In the genomic region with DNA sequence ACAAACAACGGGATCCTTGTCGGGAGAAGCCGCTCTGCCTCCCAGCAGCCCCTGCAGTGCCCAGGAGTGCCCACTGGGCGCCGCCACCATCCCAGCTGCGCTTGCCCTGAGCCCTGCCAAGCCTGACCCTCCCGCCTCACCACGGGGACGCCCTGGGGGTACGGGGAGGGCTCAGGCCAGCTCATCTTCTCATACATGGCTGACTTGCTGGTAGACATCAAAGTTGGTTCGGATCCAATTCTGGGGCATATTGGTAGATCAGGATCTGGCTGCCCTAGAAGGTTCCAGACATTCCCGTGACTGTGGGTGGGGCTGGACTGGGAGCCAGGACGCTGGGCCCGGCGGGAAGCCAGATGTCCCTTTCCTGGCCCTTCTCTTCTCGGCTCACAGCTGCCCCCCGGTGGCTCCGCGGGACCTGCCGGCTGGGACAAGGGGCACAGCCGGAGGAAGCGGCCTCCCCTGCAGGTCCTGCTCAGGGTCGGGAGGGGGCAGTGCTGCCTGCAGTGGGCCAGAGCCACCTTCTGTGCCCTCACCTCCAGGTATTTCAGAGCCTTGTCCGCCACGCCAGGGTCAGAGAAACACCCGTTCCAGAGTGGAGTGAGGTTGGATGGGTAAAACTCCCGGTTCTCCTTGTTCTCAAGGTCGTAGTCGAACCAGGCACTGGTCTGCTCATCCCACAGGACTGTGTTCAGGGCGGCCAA, we compare ENCODE assay signal across 1 cellular context.
TF ChIP-seq lines count a peak whose summit lies in the region.

No MANE protein-coding gene starts in this region.

TF ChIP-seq in HepG2, 621 proteins besides CTCF, POLR2A, EP300 and RAD21 (continued from another document):
- no peak for TF ChIP-seq NR3C1 (CRISPR knock-in tag; IDR thresholded peaks at IDR 0.05)
- no peak for TF ChIP-seq TCF7L2 (IDR thresholded peaks at IDR 0.05; ENCODE audit: low read depth, low read length)
- TF ChIP-seq ZNF772 (CRISPR knock-in tag; IDR thresholded peaks at IDR 0.05): 0 out of 2 replicates have a peak, but pooled peaks have one; percentile 59
- 0 out of 2 replicates have a peak, but pooled peaks have one; percentile 36 for TF ChIP-seq ZNF629 (CRISPR knock-in tag; conservative IDR thresholded peaks at IDR 0.05)
- peak; percentile 53; the same call in 1 of the 2 replicates for TF ChIP-seq ZNF232 (CRISPR knock-in tag; IDR thresholded peaks at IDR 0.05; ENCODE audit: borderline replicate concordance)
- no peak for TF ChIP-seq STAT5B (CRISPR knock-in tag; IDR thresholded peaks at IDR 0.05)
- no peak for TF ChIP-seq FOXO1 (CRISPR knock-in tag; IDR thresholded peaks at IDR 0.05)
- no peak for TF ChIP-seq NBN (conservative IDR thresholded peaks at IDR 0.05)
- no peak; the same call in 1 of the 2 replicates for TF ChIP-seq NRL (CRISPR knock-in tag; IDR thresholded peaks at IDR 0.05; ENCODE audit: borderline replicate concordance)
- TF ChIP-seq SAP130 (CRISPR knock-in tag; IDR thresholded peaks at IDR 0.05; ENCODE audit: low read depth): peak; percentile 55
- no peak for TF ChIP-seq MED8 (CRISPR knock-in tag; IDR thresholded peaks at IDR 0.05; ENCODE audit: insufficient replicate concordance)
- peak; percentile 36; the same call in 1 of the 2 replicates for TF ChIP-seq PAXIP1 (CRISPR knock-in tag; conservative IDR thresholded peaks at IDR 0.05)
- no peak for TF ChIP-seq ZNF83 (CRISPR knock-in tag; IDR thresholded peaks at IDR 0.05; ENCODE audit: borderline replicate concordance)
- TF ChIP-seq ZNF598 (CRISPR knock-in tag; IDR thresholded peaks at IDR 0.05; ENCODE audit: borderline replicate concordance): 0 out of 2 replicates have a peak, but pooled peaks have one; percentile 16
- peak; percentile 57 for TF ChIP-seq GATAD1 (CRISPR knock-in tag; IDR thresholded peaks at IDR 0.05)
- 0 out of 2 replicates have a peak, but pooled peaks have one; percentile 49 for TF ChIP-seq PHF20 (CRISPR knock-in tag; IDR thresholded peaks at IDR 0.05)
- TF ChIP-seq, protein P1, sequence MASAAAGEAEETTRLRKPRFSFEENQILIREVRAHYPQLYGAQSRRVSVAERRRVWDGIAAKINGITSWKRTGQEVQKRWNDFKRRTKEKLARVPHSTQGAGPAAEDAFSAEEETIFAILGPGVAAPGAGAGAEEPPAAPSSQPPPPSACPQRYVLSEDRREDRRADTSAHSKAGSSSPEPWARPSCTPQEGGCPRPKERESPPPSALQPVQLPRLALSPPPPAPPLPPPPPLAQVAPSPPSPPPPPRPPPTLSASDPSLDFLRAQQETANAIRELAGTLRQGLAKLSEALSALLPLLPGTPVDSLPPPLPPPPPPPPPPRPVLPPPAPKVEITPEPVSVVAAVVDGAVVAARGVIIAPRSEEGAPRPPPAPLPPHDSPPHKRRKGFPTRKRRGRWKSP (CRISPR knock-in tag; IDR thresholded peaks at IDR 0.05): 0 out of 2 replicates have a peak, but pooled peaks have one; percentile 24
- TF ChIP-seq ZSCAN21 (CRISPR knock-in tag; IDR thresholded peaks at IDR 0.05; ENCODE audit: borderline replicate concordance): peak; percentile 38; the same call in 1 of the 2 replicates
- TF ChIP-seq ZNF780A (CRISPR knock-in tag; IDR thresholded peaks at IDR 0.05): no peak
- TF ChIP-seq, protein P2, sequence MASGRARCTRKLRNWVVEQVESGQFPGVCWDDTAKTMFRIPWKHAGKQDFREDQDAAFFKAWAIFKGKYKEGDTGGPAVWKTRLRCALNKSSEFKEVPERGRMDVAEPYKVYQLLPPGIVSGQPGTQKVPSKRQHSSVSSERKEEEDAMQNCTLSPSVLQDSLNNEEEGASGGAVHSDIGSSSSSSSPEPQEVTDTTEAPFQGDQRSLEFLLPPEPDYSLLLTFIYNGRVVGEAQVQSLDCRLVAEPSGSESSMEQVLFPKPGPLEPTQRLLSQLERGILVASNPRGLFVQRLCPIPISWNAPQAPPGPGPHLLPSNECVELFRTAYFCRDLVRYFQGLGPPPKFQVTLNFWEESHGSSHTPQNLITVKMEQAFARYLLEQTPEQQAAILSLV (CRISPR knock-in tag; IDR thresholded peaks at IDR 0.05; ENCODE audit: borderline replicate concordance): 0 out of 2 replicates have a peak, but pooled peaks have one; percentile 36
